Comparison of ENCODE assay signal across 9 cellular contexts in genomic region chr14:21267886-21268611, GRCh38. TPM values are rescaled to one million over a fixed set of nuclear protein-coding genes. Genes with fewer than 3 reads are reported as not detected.
DNase-seq lines count a peak whose midpoint lies in the region; ATAC-seq and TF ChIP-seq lines count a peak whose summit lies in the region.
"Had no signal": no experiment of that assay in that cellular context is flagged by ENCODE, and none has a peak within 500 bp of the region (broad histone marks: within the 10 kb centered on the region; RNA-seq: fewer than 3 reads in every experiment).

No MANE protein-coding gene starts in this region.

- peaks cover 6% of the 10 kb centered on the region for H3K27me3 Mint-ChIP-seq in glutamatergic neuron (ENCODE audit: unreplicated experiment)

- H3K4me1 ChIP-seq in HEK293 (ENCODE audit: control insufficient read depth, insufficient read depth, low read length) (peaks cover 26% of the 10 kb centered on the region), skeletal muscle satellite cell (ENCODE audit: control insufficient read depth, insufficient read depth, low read length) (peaks cover 42% of the 10 kb centered on the region)

- H3K9me3 ChIP-seq in HEK293 (ENCODE audit: control insufficient read depth, insufficient read depth, low read depth, low read length): no peaks in the 10 kb centered on the region
- H3K9me3 ChIP-seq in skeletal muscle satellite cell (replicated peaks; ENCODE audit: low read length): no peaks in the 10 kb centered on the region

- ATAC-seq in GM19455 (IDR thresholded peaks at IDR 0.05; ENCODE audit: unreplicated experiment): no peak
- ATAC-seq in GM18498 (IDR thresholded peaks at IDR 0.05; ENCODE audit: unreplicated experiment): no peak

- H3K27ac Mint-ChIP-seq in glutamatergic neuron (ENCODE audit: unreplicated experiment): peak overlapping the region; percentile 100

- H3K4me3 Mint-ChIP-seq in glutamatergic neuron (ENCODE audit: unreplicated experiment): peak overlapping the region; percentile 99

- peaks cover 9% of the 10 kb centered on the region for H3K9me3 Mint-ChIP-seq in glutamatergic neuron (ENCODE audit: unreplicated experiment)

- TF ChIP-seq CTCF in HEK293 (tag by site-specific recombination; IDR thresholded peaks at IDR 0.05) (no peak), VCaP (conservative IDR thresholded peaks at IDR 0.05) (no peak), glutamatergic neuron (IDR thresholded peaks at IDR 0.05; ENCODE audit: partially characterized antibody, unreplicated experiment) (no peak), GM10248 (IDR thresholded peaks at IDR 0.05; ENCODE audit: control extremely low read depth, extremely low read depth, low read depth, missing control alignments) (no peak)

- H3K36me3 ChIP-seq in HEK293 (ENCODE audit: control insufficient read depth in 2 of 2, insufficient read depth in 1 of 2, low read length in 2 of 2): peaks cover 29 to 59% of the 10 kb centered on the region in 2 experiments
- H3K36me3 ChIP-seq in skeletal muscle satellite cell (ENCODE audit: insufficient read depth, low read length): peaks cover 42% of the 10 kb centered on the region

- POLR2A ChIA-PET in HEK293 (lab: Yijun Ruan, JAX): interaction anchor here (0.7 to 2.9 kb wide), 2 partner anchors 11 to 169 kb away, joined by 6 to 13 read pairs; no protein-coding TSS in a partner anchor
- POLR2A ChIA-PET in GM10248 (lab: Yijun Ruan, JAX): interaction anchor here (3.6 kb wide), 1 partner anchor 39 kb away, joined by 19 read pairs; no protein-coding TSS in a partner anchor

- H3K27me3 ChIP-seq in skeletal muscle satellite cell (ENCODE audit: control insufficient read depth, insufficient read depth, low read length): no peaks in the 10 kb centered on the region

- CTCF ChIA-PET in HEK293 (lab: Yijun Ruan, JAX) (interaction anchor here (0.6 to 0.7 kb wide), 2 partner anchors 141 to 164 kb away, joined by 3 read pairs; no protein-coding TSS in a partner anchor), GM10248 (lab: Yijun Ruan, JAX) (interaction anchor here (2.3 kb wide), 1 partner anchor 13 kb away, joined by 8 read pairs; no protein-coding TSS in a partner anchor)

- peak overlapping the region; percentile 96 for H3K4me2 ChIP-seq in skeletal muscle satellite cell (ENCODE audit: low read length)

- H3K27ac ChIP-seq in HEK293 (ENCODE audit: extremely low read depth, low read depth, low read length): peak overlapping the region; percentile 85
- H3K27ac ChIP-seq in VCaP: peak overlapping the region; percentile 89

- peak overlapping the region; percentile 99 for H3K9ac ChIP-seq in skeletal muscle satellite cell (ENCODE audit: low read depth, low read length)

- H3K4me1 Mint-ChIP-seq in glutamatergic neuron (ENCODE audit: low read depth, unreplicated experiment): peaks cover 26% of the 10 kb centered on the region

- H3K36me3 Mint-ChIP-seq in glutamatergic neuron (ENCODE audit: unreplicated experiment): no peaks in the 10 kb centered on the region

- DNase-seq in glutamatergic neuron (no peak), GM19238 (ENCODE audit: insufficient read length, low spot score) (no peak), GM10248 (ENCODE audit: extremely low spot score) (no peak)

- peak overlapping the region; percentile 90 for H3K4me3 ChIP-seq in HEK293 (ENCODE audit: low read depth, low read length)
- peak overlapping the region; percentile 86 for H3K4me3 ChIP-seq in skeletal muscle satellite cell (ENCODE audit: low read length)

TF ChIP-seq in HEK293, 187 proteins besides CTCF, POLR2A, EP300 and RAD21:
- TF ChIP-seq ZNF248 (tag by site-specific recombination; IDR thresholded peaks at IDR 0.05) (no peak), ZNF221 (tag by site-specific recombination; IDR thresholded peaks at IDR 0.05; ENCODE audit: borderline replicate concordance) (no peak), PRDM1 (tag by site-specific recombination; IDR thresholded peaks at IDR 0.05) (no peak), HOXA7 (CRISPR knock-in tag; IDR thresholded peaks at IDR 0.05; ENCODE audit: borderline replicate concordance) (no peak), ZBTB6 (tag by site-specific recombination; IDR thresholded peaks at IDR 0.05) (no peak), ZSCAN16 (tag by site-specific recombination; IDR thresholded peaks at IDR 0.05) (no peak), YY1 (tag by site-specific recombination; IDR thresholded peaks at IDR 0.05) (no peak), ZNF645 (tag by site-specific recombination; IDR thresholded peaks at IDR 0.05) (no peak), ZFP3 (tag by site-specific recombination; IDR thresholded peaks at IDR 0.05; ENCODE audit: low read depth) (no peak), ZNF747 (tag by site-specific recombination; IDR thresholded peaks at IDR 0.05) (no peak)

RNA-seq across cellular contexts. Expression of gene HNRNPC, which starts 1.2 kb away (rescaled TPM):
- 514 TPM for total RNA-seq in glutamatergic neuron (ENCODE audit: unreplicated experiment)
- total RNA-seq in skeletal muscle satellite cell (2012; rRNA removed): 634 and 718 TPM in 2 replicates

RNA-seq across cellular contexts. Expression of gene RPGRIP1, which starts 11.8 kb away (rescaled TPM):
- not detected for total RNA-seq in glutamatergic neuron (ENCODE audit: unreplicated experiment)
- total RNA-seq in skeletal muscle satellite cell (2012; rRNA removed): not detected in 2 replicates
- total RNA-seq: activated CD8-positive, alpha-beta memory T cell treated with anti-CD3 and anti-CD28 coated beads for 36 hours had no signal
